Comparison of ENCODE assay signal across 1 cellular context in genomic region chr13:20525601-20526544, GRCh38.
TF ChIP-seq lines count a peak whose summit lies in the region.

Gene CRYL1, minus strand, starts transcription at chr13:20525857. Its CDS starts 63 bp downstream, at chr13:20525794.

TF ChIP-seq in HepG2, 621 proteins besides CTCF, POLR2A, EP300 and RAD21 (continued from another document and continues in another):
- TF ChIP-seq, protein P1, sequence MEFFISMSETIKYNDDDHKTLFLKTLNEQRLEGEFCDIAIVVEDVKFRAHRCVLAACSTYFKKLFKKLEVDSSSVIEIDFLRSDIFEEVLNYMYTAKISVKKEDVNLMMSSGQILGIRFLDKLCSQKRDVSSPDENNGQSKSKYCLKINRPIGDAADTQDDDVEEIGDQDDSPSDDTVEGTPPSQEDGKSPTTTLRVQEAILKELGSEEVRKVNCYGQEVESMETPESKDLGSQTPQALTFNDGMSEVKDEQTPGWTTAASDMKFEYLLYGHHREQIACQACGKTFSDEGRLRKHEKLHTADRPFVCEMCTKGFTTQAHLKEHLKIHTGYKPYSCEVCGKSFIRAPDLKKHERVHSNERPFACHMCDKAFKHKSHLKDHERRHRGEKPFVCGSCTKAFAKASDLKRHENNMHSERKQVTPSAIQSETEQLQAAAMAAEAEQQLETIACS (CRISPR knock-in tag; IDR thresholded peaks at IDR 0.05), result peak; percentile 80
- TF ChIP-seq ZNF225 (CRISPR knock-in tag; IDR thresholded peaks at IDR 0.05) (no peak), KLF15 (CRISPR knock-in tag; IDR thresholded peaks at IDR 0.05; ENCODE audit: borderline replicate concordance) (no peak), HCFC1 (IDR thresholded peaks at IDR 0.05; ENCODE audit: low read depth, low read length) (no peak), AFF4 (CRISPR knock-in tag; IDR thresholded peaks at IDR 0.05) (no peak), GATAD1 (CRISPR knock-in tag; IDR thresholded peaks at IDR 0.05) (0 out of 2 replicates have a peak, but pooled peaks have one; percentile 36), STAT6 (CRISPR knock-in tag; IDR thresholded peaks at IDR 0.05; ENCODE audit: borderline replicate concordance) (peak; percentile 83; the same call in 1 of the 2 replicates), ZFP82 (CRISPR knock-in tag; IDR thresholded peaks at IDR 0.05; ENCODE audit: borderline replicate concordance) (peak; percentile 70; the same call in 1 of the 2 replicates), ZNF432 (CRISPR knock-in tag; IDR thresholded peaks at IDR 0.05; ENCODE audit: borderline replicate concordance) (no peak), MAX (IDR thresholded peaks at IDR 0.05) (peak; percentile 80), KDM5A (IDR thresholded peaks at IDR 0.05; ENCODE audit: borderline replicate concordance, low read length) (no peak), ZNF75D (CRISPR knock-in tag; IDR thresholded peaks at IDR 0.05; ENCODE audit: borderline replicate concordance) (no peak), ZNF629 (CRISPR knock-in tag; conservative IDR thresholded peaks at IDR 0.05) (0 out of 2 replicates have a peak, but pooled peaks have one; percentile 31), ZNF34 (CRISPR knock-in tag; IDR thresholded peaks at IDR 0.05; ENCODE audit: borderline replicate concordance) (no peak), CBFB (CRISPR knock-in tag; IDR thresholded peaks at IDR 0.05) (no peak), TBX2 (CRISPR knock-in tag; IDR thresholded peaks at IDR 0.05; ENCODE audit: borderline replicate concordance) (peak; percentile 69; the same call in 1 of the 2 replicates)
- TF ChIP-seq, protein P2, sequence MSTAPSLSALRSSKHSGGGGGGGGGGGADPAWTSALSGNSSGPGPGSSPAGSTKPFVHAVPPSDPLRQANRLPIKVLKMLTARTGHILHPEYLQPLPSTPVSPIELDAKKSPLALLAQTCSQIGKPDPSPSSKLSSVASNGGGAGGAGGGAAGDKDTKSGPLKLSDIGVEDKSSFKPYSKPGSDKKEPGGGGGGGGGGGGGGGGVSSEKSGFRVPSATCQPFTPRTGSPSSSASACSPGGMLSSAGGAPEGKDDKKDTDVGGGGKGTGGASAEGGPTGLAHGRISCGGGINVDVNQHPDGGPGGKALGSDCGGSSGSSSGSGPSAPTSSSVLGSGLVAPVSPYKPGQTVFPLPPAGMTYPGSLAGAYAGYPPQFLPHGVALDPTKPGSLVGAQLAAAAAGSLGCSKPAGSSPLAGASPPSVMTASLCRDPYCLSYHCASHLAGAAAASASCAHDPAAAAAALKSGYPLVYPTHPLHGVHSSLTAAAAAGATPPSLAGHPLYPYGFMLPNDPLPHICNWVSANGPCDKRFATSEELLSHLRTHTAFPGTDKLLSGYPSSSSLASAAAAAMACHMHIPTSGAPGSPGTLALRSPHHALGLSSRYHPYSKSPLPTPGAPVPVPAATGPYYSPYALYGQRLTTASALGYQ (CRISPR knock-in tag; IDR thresholded peaks at IDR 0.05), result no peak
- TF ChIP-seq, protein P3, sequence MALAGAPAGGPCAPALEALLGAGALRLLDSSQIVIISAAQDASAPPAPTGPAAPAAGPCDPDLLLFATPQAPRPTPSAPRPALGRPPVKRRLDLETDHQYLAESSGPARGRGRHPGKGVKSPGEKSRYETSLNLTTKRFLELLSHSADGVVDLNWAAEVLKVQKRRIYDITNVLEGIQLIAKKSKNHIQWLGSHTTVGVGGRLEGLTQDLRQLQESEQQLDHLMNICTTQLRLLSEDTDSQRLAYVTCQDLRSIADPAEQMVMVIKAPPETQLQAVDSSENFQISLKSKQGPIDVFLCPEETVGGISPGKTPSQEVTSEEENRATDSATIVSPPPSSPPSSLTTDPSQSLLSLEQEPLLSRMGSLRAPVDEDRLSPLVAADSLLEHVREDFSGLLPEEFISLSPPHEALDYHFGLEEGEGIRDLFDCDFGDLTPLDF (CRISPR knock-in tag; IDR thresholded peaks at IDR 0.05), result peak; percentile 45; the same call in 1 of the 2 replicates
- TF ChIP-seq, protein P4, sequence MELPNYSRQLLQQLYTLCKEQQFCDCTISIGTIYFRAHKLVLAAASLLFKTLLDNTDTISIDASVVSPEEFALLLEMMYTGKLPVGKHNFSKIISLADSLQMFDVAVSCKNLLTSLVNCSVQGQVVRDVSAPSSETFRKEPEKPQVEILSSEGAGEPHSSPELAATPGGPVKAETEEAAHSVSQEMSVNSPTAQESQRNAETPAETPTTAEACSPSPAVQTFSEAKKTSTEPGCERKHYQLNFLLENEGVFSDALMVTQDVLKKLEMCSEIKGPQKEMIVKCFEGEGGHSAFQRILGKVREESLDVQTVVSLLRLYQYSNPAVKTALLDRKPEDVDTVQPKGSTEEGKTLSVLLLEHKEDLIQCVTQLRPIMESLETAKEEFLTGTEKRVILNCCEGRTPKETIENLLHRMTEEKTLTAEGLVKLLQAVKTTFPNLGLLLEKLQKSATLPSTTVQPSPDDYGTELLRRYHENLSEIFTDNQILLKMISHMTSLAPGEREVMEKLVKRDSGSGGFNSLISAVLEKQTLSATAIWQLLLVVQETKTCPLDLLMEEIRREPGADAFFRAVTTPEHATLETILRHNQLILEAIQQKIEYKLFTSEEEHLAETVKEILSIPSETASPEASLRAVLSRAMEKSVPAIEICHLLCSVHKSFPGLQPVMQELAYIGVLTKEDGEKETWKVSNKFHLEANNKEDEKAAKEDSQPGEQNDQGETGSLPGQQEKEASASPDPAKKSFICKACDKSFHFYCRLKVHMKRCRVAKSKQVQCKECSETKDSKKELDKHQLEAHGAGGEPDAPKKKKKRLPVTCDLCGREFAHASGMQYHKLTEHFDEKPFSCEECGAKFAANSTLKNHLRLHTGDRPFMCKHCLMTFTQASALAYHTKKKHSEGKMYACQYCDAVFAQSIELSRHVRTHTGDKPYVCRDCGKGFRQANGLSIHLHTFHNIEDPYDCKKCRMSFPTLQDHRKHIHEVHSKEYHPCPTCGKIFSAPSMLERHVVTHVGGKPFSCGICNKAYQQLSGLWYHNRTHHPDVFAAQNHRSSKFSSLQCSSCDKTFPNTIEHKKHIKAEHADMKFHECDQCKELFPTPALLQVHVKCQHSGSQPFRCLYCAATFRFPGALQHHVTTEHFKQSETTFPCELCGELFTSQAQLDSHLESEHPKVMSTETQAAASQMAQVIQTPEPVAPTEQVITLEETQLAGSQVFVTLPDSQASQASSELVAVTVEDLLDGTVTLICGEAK (IDR thresholded peaks at IDR 0.05), result no peak
- TF ChIP-seq, protein P4 (CRISPR knock-in tag; IDR thresholded peaks at IDR 0.05), result peak; percentile 53; the same call in 1 of the 2 replicates
- TF ChIP-seq, protein P5, sequence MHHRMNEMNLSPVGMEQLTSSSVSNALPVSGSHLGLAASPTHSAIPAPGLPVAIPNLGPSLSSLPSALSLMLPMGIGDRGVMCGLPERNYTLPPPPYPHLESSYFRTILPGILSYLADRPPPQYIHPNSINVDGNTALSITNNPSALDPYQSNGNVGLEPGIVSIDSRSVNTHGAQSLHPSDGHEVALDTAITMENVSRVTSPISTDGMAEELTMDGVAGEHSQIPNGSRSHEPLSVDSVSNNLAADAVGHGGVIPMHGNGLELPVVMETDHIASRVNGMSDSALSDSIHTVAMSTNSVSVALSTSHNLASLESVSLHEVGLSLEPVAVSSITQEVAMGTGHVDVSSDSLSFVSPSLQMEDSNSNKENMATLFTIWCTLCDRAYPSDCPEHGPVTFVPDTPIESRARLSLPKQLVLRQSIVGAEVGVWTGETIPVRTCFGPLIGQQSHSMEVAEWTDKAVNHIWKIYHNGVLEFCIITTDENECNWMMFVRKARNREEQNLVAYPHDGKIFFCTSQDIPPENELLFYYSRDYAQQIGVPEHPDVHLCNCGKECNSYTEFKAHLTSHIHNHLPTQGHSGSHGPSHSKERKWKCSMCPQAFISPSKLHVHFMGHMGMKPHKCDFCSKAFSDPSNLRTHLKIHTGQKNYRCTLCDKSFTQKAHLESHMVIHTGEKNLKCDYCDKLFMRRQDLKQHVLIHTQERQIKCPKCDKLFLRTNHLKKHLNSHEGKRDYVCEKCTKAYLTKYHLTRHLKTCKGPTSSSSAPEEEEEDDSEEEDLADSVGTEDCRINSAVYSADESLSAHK (CRISPR knock-in tag; IDR thresholded peaks at IDR 0.05; ENCODE audit: borderline replicate concordance), result no peak
- TF ChIP-seq, protein P6, sequence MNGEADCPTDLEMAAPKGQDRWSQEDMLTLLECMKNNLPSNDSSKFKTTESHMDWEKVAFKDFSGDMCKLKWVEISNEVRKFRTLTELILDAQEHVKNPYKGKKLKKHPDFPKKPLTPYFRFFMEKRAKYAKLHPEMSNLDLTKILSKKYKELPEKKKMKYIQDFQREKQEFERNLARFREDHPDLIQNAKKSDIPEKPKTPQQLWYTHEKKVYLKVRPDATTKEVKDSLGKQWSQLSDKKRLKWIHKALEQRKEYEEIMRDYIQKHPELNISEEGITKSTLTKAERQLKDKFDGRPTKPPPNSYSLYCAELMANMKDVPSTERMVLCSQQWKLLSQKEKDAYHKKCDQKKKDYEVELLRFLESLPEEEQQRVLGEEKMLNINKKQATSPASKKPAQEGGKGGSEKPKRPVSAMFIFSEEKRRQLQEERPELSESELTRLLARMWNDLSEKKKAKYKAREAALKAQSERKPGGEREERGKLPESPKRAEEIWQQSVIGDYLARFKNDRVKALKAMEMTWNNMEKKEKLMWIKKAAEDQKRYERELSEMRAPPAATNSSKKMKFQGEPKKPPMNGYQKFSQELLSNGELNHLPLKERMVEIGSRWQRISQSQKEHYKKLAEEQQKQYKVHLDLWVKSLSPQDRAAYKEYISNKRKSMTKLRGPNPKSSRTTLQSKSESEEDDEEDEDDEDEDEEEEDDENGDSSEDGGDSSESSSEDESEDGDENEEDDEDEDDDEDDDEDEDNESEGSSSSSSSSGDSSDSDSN (CRISPR knock-in tag; IDR thresholded peaks at IDR 0.05), result peak; percentile 83
